Comparison of ENCODE assay signal across 35 cellular contexts in genomic region chr14:20834899-20835298, GRCh38. TPM values are rescaled to one million over a fixed set of nuclear protein-coding genes. Genes with fewer than 3 reads are reported as not detected.
"Had no signal": no experiment of that assay in that cellular context is flagged by ENCODE, and none has a peak within 500 bp of the region (broad histone marks: within the 10 kb centered on the region; RNA-seq: fewer than 3 reads in every experiment).

No MANE protein-coding gene starts in this region.

- H3K4me2 ChIP-seq: neural progenitor cell, smooth muscle cell had no signal

- ATAC-seq: natural killer cell; right lobe of liver; stimulated activated naive B cell treated with anti-CD40 and anti-IgM and Interleukin-4, amounts not matched to agents 10 μg/mL and 1 μg/mL and 100 μg/mL, for 72 hours; stimulated activated naive CD8-positive, alpha-beta T cell treated with anti-CD3 and anti-CD28 coated beads, Interleukin-15, Interleukin-2, amounts not matched to agents 100 U/mL and 50 U/mL, for 24 hours had no signal

- DNase-seq: hypothalamus; islet precursor cell; left ventricle myocardium inferior; mesendoderm; naive B cell; natural killer cell; nephron progenitor cell; ovary; right lobe of liver; stimulated activated CD4-positive, alpha-beta T cell treated with anti-CD3 and anti-CD28 coated beads, Interleukin-1b, Interleukin-23, amount 100 ng/mL, for 48 hours; stimulated activated CD4-positive, alpha-beta T cell treated with anti-CD3 and anti-CD28 coated beads, Interleukin-2, amount 100 ng/mL, for 48 hours; stimulated activated CD4-positive, alpha-beta T cell treated with anti-CD3 and anti-CD28 coated beads, Interleukin-4, amount 100 ng/mL, for 4 hours; stimulated activated CD8-positive, alpha-beta memory T cell treated with anti-CD3 and anti-CD28 coated beads, Interleukin-4, amount 100 ng/mL, for 48 hours; stimulated activated naive B cell treated with anti-CD40 and anti-IgM and Interleukin-4, amounts not matched to agents 10 μg/mL and 1 μg/mL and 100 μg/mL, for 72 hours; stimulated activated naive CD8-positive, alpha-beta T cell treated with anti-CD3 and anti-CD28 coated beads, Interleukin-15, Interleukin-2, amounts not matched to agents 100 U/mL and 50 U/mL, for 24 hours; stomach; testis; thyroid gland; transverse colon had no signal

- H3K27me3 ChIP-seq: neural progenitor cell, ovary, right atrium auricular region, right lobe of liver, stomach, testis, thyroid gland, transverse colon, upper lobe of left lung, vagina had no signal

- H3K4me1 ChIP-seq: left ventricle myocardium inferior, neural progenitor cell, right atrium auricular region, right lobe of liver, testis, thyroid gland, transverse colon, vagina had no signal

- H3K27ac ChIP-seq: left ventricle myocardium inferior, neural progenitor cell, ovary, right atrium auricular region, right lobe of liver, stomach, testis, thyroid gland, transverse colon, upper lobe of left lung, vagina had no signal

- H2AFZ ChIP-seq: neural progenitor cell had no signal

- H3K9ac ChIP-seq: neural progenitor cell had no signal

- H3K4me3 ChIP-seq: left ventricle myocardium inferior, lung, neural progenitor cell, ovary, right atrium auricular region, right lobe of liver, smooth muscle cell, stomach, testis, thyroid gland, transverse colon, upper lobe of left lung, vagina had no signal

- H3K36me3 ChIP-seq: left ventricle myocardium inferior, neural progenitor cell, ovary, right atrium auricular region, right lobe of liver, stomach, thyroid gland, transverse colon, upper lobe of left lung, vagina had no signal

- H3K9me3 ChIP-seq: left ventricle myocardium inferior, ovary, right atrium auricular region, right lobe of liver, stomach, testis, thyroid gland, transverse colon, upper lobe of left lung, vagina had no signal

RNA-seq across cellular contexts. Expression of gene RNASE1, which starts 32.3 kb away (rescaled TPM):
- total RNA-seq: kidney epithelial cell, mononuclear cell, natural killer cell, renal cortical epithelial cell had no signal

RNA-seq across cellular contexts. Expression of gene RNASE6, which starts 53.8 kb away (rescaled TPM):
- total RNA-seq: kidney epithelial cell, progenitor cell of endocrine pancreas, renal cortical epithelial cell had no signal
- polyA plus RNA-seq: smooth muscle cell had no signal

RNA-seq across cellular contexts. Expression of gene RNASE3, which starts 56.3 kb away (rescaled TPM):
- total RNA-seq: kidney epithelial cell, left ventricle myocardium inferior, lower leg skin, mesothelial cell of epicardium, omental fat pad, ovary, progenitor cell of endocrine pancreas, pulmonary artery endothelial cell, renal cortical epithelial cell, skeletal muscle tissue, smooth muscle cell, thyroid gland, transverse colon, urinary bladder, vagina had no signal
- polyA plus RNA-seq: smooth muscle cell, stomach, urinary bladder had no signal
